5 cellular contexts compared by ENCODE assay signal in the genomic region with DNA sequence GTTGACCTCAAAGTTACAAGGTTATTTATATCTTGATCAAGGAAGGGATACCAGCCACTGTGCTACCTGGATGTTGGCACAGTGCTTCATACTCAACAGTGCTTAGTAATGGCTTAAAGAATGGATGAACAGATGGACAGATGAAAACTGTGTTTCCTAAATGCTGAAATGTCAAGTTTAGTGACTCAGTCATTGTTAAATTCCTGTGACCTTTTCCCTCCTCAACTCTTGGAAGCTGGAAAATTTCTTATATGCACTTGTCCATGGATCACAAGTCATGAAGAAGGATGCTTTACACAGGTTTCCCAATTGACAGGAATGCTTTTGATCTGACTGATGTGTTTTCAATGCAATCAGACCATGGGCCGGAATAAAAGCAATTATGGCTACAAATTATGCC.
"Had no signal": no experiment of that assay in that cellular context is flagged by ENCODE, and none has a peak within 500 bp of the region (broad histone marks: within the 10 kb centered on the region; RNA-seq: fewer than 3 reads in every experiment).

No MANE protein-coding gene starts in this region.

- H3K4me3 Mint-ChIP-seq: GM23338 had no signal

- H2AFZ ChIP-seq: GM23338 had no signal

- H3K27ac Mint-ChIP-seq: GM23338 had no signal

- ATAC-seq: GM23338, K562 had no signal

- H3K4me3 ChIP-seq: GM23338, HAP-1, K562 had no signal

- DNase-seq: IMR-90, KG1 had no signal

- H3K36me3 ChIP-seq: HAP-1 had no signal

- H3K4me2 ChIP-seq: GM23338 had no signal

- H3K9me3 Mint-ChIP-seq: GM23338 had no signal

- H3K9me3 ChIP-seq: HAP-1 had no signal

- H3K4me1 ChIP-seq: HAP-1 had no signal
